ENCODE assay signal across 35 cellular contexts in genomic region chr4:25948051-25948450, GRCh38.
"Had no signal": no experiment of that assay in that cellular context is flagged by ENCODE, and none has a peak within 500 bp of the region (broad histone marks: within the 10 kb centered on the region; RNA-seq: fewer than 3 reads in every experiment).

No MANE protein-coding gene starts in this region.

- H3K4me3 ChIP-seq: ascending aorta, body of pancreas, breast epithelium had no signal

- H3K27ac Mint-ChIP-seq: activated B cell treated with CpG ODN at 0.5 μM for 24 hours; activated CD4-positive, alpha-beta memory T cell treated with anti-CD3 and anti-CD28 coated beads for 36 hours; activated CD4-positive, alpha-beta T cell treated with anti-CD3 and anti-CD28 coated beads, Interleukin-2, amount 10 ng/mL, durations not matched to agents 24 days and 14 days; activated CD8-positive, alpha-beta T cell treated with anti-CD3 and anti-CD28 coated beads for 36 hours; activated naive CD4-positive, alpha-beta T cell treated with anti-CD3 and anti-CD28 coated beads, Interleukin-2, amount 10 ng/mL, durations not matched to agents 7 days and 5 days; activated naive CD4-positive, alpha-beta T cell treated with anti-CD3 and anti-CD28 coated beads, Interleukin-2, amount 50 U/mL, for 24 hours; activated naive CD8-positive, alpha-beta T cell; activated naive CD8-positive, alpha-beta T cell treated with anti-CD3 and anti-CD28 coated beads, Interleukin-2, amount 10 ng/mL, durations not matched to agents 7 days and 5 days; activated naive CD8-positive, alpha-beta T cell treated with anti-CD3 and anti-CD28 coated beads, Interleukin-2, amount 50 U/mL, for 24 hours; activated T-cell treated with anti-CD3 and anti-CD28 coated beads, Interleukin-2, amount 50 U/mL, for 72 hours; activated T-helper 2 cell treated with anti-CD3 and anti-CD28 coated beads, Interferon-gamma antibody, Interleukin-2, Interleukin-4, amounts not matched to agents 10 μg/mL and 5 μg/mL and 100 μg/mL, durations not matched to agents 14 hours and 24 hours and 36 hours; T-helper 1 cell treated with Interleukin-12 subunit alpha and Interleukin-12 subunit beta and Interleukin-4 antibody, amounts not matched to agents 30 μg/mL and 1 μg/mL, for 36 hours; T-helper 2 cell treated with Interferon-gamma antibody and Interleukin-4, amounts not matched to agents 5 μg/mL and 100 μg/mL, for 36 hours had no signal

- H3K4me3 Mint-ChIP-seq: activated B cell treated with CpG ODN at 0.5 μM for 24 hours; activated CD4-positive, alpha-beta memory T cell treated with anti-CD3 and anti-CD28 coated beads for 36 hours; activated CD4-positive, alpha-beta T cell treated with anti-CD3 and anti-CD28 coated beads, Interleukin-2, amount 10 ng/mL, durations not matched to agents 24 days and 14 days; activated CD8-positive, alpha-beta T cell treated with anti-CD3 and anti-CD28 coated beads for 36 hours; activated naive CD4-positive, alpha-beta T cell treated with anti-CD3 and anti-CD28 coated beads, Interleukin-2, amount 10 ng/mL, durations not matched to agents 7 days and 5 days; activated naive CD4-positive, alpha-beta T cell treated with anti-CD3 and anti-CD28 coated beads, Interleukin-2, amount 50 U/mL, for 24 hours; activated naive CD8-positive, alpha-beta T cell; activated naive CD8-positive, alpha-beta T cell treated with anti-CD3 and anti-CD28 coated beads, Interleukin-2, amount 10 ng/mL, durations not matched to agents 7 days and 5 days; activated naive CD8-positive, alpha-beta T cell treated with anti-CD3 and anti-CD28 coated beads, Interleukin-2, amount 50 U/mL, for 24 hours; activated T-cell treated with anti-CD3 and anti-CD28 coated beads, Interleukin-2, amount 50 U/mL, for 4 hours; activated T-cell treated with anti-CD3 and anti-CD28 coated beads, Interleukin-2, amount 50 U/mL, for 72 hours; T-helper 1 cell treated with Interleukin-12 subunit alpha and Interleukin-12 subunit beta and Interleukin-4 antibody, amounts not matched to agents 30 μg/mL and 1 μg/mL, for 36 hours; T-helper 2 cell treated with Interferon-gamma antibody and Interleukin-4, amounts not matched to agents 5 μg/mL and 100 μg/mL, for 36 hours had no signal

- H3K9me3 Mint-ChIP-seq: activated B cell treated with CpG ODN at 0.5 μM for 24 hours; activated CD4-positive, alpha-beta memory T cell treated with anti-CD3 and anti-CD28 coated beads for 36 hours; activated CD4-positive, alpha-beta T cell treated with anti-CD3 and anti-CD28 coated beads, Interleukin-2, amount 10 ng/mL, durations not matched to agents 24 days and 14 days; activated CD8-positive, alpha-beta T cell treated with anti-CD3 and anti-CD28 coated beads for 36 hours; activated naive CD4-positive, alpha-beta T cell treated with anti-CD3 and anti-CD28 coated beads, Interleukin-2, amount 10 ng/mL, durations not matched to agents 7 days and 5 days; activated naive CD4-positive, alpha-beta T cell treated with anti-CD3 and anti-CD28 coated beads, Interleukin-2, amount 50 U/mL, for 24 hours; activated naive CD8-positive, alpha-beta T cell treated with anti-CD3 and anti-CD28 coated beads, Interleukin-2, amount 10 ng/mL, durations not matched to agents 7 days and 5 days; activated naive CD8-positive, alpha-beta T cell treated with anti-CD3 and anti-CD28 coated beads, Interleukin-2, amount 50 U/mL, for 24 hours; activated T-cell treated with anti-CD3 and anti-CD28 coated beads, Interleukin-2, amount 50 U/mL, for 4 hours; activated T-cell treated with anti-CD3 and anti-CD28 coated beads, Interleukin-2, amount 50 U/mL, for 72 hours; activated T-helper 2 cell treated with anti-CD3 and anti-CD28 coated beads, Interferon-gamma antibody, Interleukin-2, Interleukin-4, amounts not matched to agents 10 μg/mL and 5 μg/mL and 100 μg/mL, durations not matched to agents 14 hours and 24 hours and 36 hours; T-helper 1 cell treated with Interleukin-12 subunit alpha and Interleukin-12 subunit beta and Interleukin-4 antibody, amounts not matched to agents 30 μg/mL and 1 μg/mL, for 36 hours; T-helper 2 cell treated with Interferon-gamma antibody and Interleukin-4, amounts not matched to agents 5 μg/mL and 100 μg/mL, for 36 hours had no signal

- H3K36me3 ChIP-seq: ascending aorta, brain microvascular endothelial cell, breast epithelium had no signal

- H3K36me3 Mint-ChIP-seq: activated CD4-positive, alpha-beta memory T cell treated with anti-CD3 and anti-CD28 coated beads for 36 hours; activated naive CD4-positive, alpha-beta T cell treated with anti-CD3 and anti-CD28 coated beads, Interleukin-2, amount 10 ng/mL, durations not matched to agents 7 days and 5 days; activated naive CD4-positive, alpha-beta T cell treated with anti-CD3 and anti-CD28 coated beads, Interleukin-2, amount 50 U/mL, for 24 hours; activated naive CD8-positive, alpha-beta T cell treated with anti-CD3 and anti-CD28 coated beads, Interleukin-2, amount 10 ng/mL, durations not matched to agents 7 days and 5 days had no signal

- H3K27ac ChIP-seq: ascending aorta, body of pancreas, brain microvascular endothelial cell, breast epithelium, VCaP had no signal

- H3K9me3 ChIP-seq: ascending aorta, body of pancreas, breast epithelium had no signal

- ATAC-seq: activated CD8-positive, alpha-beta T cell treated with anti-CD3 and anti-CD28 coated beads for 36 hours; activated naive CD8-positive, alpha-beta T cell treated with anti-CD3 and anti-CD28 coated beads, Interleukin-2, amount 50 U/mL, for 24 hours; activated T-cell treated with anti-CD3 and anti-CD28 coated beads, Interleukin-2, amount 50 U/mL, for 4 hours; activated T-cell treated with anti-CD3 and anti-CD28 coated beads, Interleukin-2, amount 50 U/mL, for 72 hours; body of pancreas had no signal

- H3K27me3 ChIP-seq: ascending aorta, body of pancreas, brain microvascular endothelial cell, breast epithelium had no signal

- H3K4me1 ChIP-seq: ascending aorta, breast epithelium had no signal

- H3K4me1 Mint-ChIP-seq: activated B cell treated with CpG ODN at 0.5 μM for 24 hours had no signal

- DNase-seq: activated B cell treated with CpG ODN at 0.5 μM for 24 hours; activated CD4-positive, alpha-beta memory T cell treated with anti-CD3 and anti-CD28 coated beads for 36 hours; activated CD4-positive, alpha-beta T cell treated with anti-CD3 and anti-CD28 coated beads for 4 hours; activated CD4-positive, alpha-beta T cell treated with anti-CD3 and anti-CD28 coated beads, Interleukin-2, amount 10 ng/mL, durations not matched to agents 24 days and 14 days; activated CD4-positive, alpha-beta T cell treated with anti-CD3 and anti-CD28 coated beads, Interleukin-2, amount 50 U/mL, for 1 hour; activated CD4-positive, alpha-beta T cell treated with anti-CD3 and anti-CD28 coated beads, Interleukin-2, amount 50 U/mL, for 4 hours; activated CD4-positive, CD25-positive, alpha-beta regulatory T cell treated with anti-CD3 and anti-CD28 coated beads, Interleukin-2, amount 50 U/mL, for 72 hours; activated CD8-positive, alpha-beta memory T cell treated with anti-CD3 and anti-CD28 coated beads, Interleukin-2, amount 50 U/mL, for 4 hours; activated CD8-positive, alpha-beta T cell treated with anti-CD3 and anti-CD28 coated beads for 36 hours; activated effector memory CD4-positive, alpha-beta T cell treated with Interleukin-2 at 50 U/mL for 16 hours; activated gamma-delta T cell; activated naive CD4-positive, alpha-beta T cell treated with anti-CD3 and anti-CD28 coated beads, Interleukin-2, amount 10 ng/mL, durations not matched to agents 7 days and 5 days; activated naive CD4-positive, alpha-beta T cell treated with Interleukin-2 at 50 U/mL for 16 hours; activated naive CD8-positive, alpha-beta T cell treated with anti-CD3 and anti-CD28 coated beads, Interleukin-2, amount 10 ng/mL, durations not matched to agents 7 days and 5 days; activated naive CD8-positive, alpha-beta T cell treated with anti-CD3 and anti-CD28 coated beads, Interleukin-2, amount 50 U/mL, for 24 hours; activated T-cell treated with anti-CD3 and anti-CD28 coated beads for 4 hours; activated T-cell treated with anti-CD3 and anti-CD28 coated beads, Interleukin-2, amount 50 U/mL, for 1 hour; activated T-cell treated with anti-CD3 and anti-CD28 coated beads, Interleukin-2, amount 50 U/mL, for 4 hours; activated T-cell treated with anti-CD3 and anti-CD28 coated beads, Interleukin-2, amount 50 U/mL, for 72 hours; amygdala; anterior cingulate cortex; body of pancreas; brain microvascular endothelial cell; central memory CD4-positive, alpha-beta T cell; T-helper 1 cell; T-helper 2 cell; T-helper 9 cell had no signal
